1 cellular context compared by ENCODE assay signal in the genomic region with DNA sequence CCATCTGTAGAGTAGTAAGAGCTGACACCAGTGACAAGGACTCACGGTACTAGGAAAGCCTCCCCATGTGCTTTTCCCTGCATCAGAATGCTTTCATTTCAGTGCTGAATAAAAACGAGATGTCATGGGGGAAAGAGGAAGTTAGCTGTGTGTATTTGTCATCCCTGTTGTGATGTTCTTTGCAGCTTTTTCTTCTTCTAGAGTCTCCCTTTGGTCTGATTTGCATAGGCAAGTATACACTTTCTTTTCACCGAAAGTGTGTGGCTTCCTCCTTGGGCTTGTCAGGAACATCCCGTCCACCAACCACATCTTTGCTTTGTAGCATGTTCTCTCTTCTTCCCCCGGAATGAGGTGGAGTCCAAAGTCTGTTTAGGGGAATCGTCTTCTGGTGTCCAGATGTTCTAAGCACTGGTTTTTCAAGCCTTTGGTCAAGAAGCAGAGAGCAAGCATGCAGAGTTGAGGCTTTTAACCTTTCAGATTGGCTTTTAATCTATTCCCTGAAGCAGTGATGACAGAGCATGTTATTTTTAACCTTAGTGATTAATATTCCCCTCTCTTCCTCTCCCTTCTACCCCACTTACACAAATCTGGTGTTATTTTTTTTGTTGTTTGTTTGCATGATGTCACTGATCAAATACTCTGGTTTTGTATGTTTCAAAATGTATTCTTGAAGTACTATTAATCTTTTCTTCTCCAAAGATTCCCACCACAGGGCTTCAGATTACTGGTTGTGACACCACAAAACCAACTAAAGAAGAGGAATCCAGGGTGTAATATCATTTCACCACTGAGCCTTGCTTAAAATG.
TF ChIP-seq lines count a peak whose summit lies in the region.

No MANE protein-coding gene starts in this region.

TF ChIP-seq in WTC11, 78 proteins besides CTCF, POLR2A, EP300 and RAD21 (continued from another document):
- TF ChIP-seq PREB (CRISPR knock-in tag; IDR thresholded peaks at IDR 0.05; ENCODE audit: borderline replicate concordance) (no peak), MAX (CRISPR knock-in tag; IDR thresholded peaks at IDR 0.05) (no peak), ZNF671 (CRISPR knock-in tag; IDR thresholded peaks at IDR 0.05) (no peak)
TF ChIP-seq in WTC11: peak in this region for 0.
